In the genomic region with DNA sequence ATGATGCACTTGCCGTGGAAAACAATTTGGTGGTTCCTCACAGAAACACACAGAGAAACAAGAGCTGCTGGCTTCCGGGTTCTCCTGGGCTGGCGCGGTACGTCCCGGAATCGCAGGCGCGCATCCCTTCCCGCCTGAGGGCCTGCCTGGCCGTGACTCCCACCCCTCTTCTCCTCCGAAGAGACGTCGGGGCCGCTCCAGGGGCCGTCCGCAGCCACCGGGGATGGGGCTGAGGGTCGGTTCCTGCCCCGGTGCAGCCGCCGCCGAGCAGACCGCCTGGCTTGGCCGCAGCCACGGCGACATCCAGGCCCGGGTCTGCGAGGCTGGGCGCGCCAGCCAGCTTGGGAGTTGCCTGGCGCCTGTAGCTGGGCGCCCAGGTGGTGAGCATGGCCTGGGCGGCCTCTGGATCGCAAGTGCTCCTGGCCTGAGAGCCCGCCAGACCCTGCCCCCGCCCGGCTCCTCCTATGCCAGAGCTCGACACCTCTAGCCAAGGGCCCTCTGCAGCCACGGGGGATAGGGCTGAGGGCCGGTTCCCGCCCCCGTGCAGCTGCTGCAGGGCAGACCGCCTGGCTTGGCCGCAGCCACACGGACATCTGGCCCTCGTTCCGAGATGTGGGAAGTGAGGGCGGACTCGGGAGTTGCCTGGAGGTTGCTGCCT, we compare ENCODE assay signal across 8 cellular contexts.
DNase-seq lines count a peak whose midpoint lies in the region; ATAC-seq, FAIRE-seq and TF ChIP-seq lines count a peak whose summit lies in the region.
"Not testable (repeated sequence)": the region's sequence is repeated elsewhere in the genome, so short reads cannot be mapped to it uniquely, and the experiment has no call there.

No MANE protein-coding gene starts in this region.

- TF ChIP-seq EP300 in SK-N-SH (IDR thresholded peaks at IDR 0.05; ENCODE audit: borderline replicate concordance in 1 of 2, low read depth in 1 of 2, low read length in 1 of 2); suprapubic skin (IDR thresholded peaks at IDR 0.05): not testable (repeated sequence)

- TF ChIP-seq CTCF in SK-N-SH (IDR thresholded peaks at IDR 0.05); astrocyte (IDR thresholded peaks at IDR 0.05; ENCODE audit: insufficient read depth, low read depth, low read length); neutrophil (IDR thresholded peaks at IDR 0.05); suprapubic skin (IDR thresholded peaks at IDR 0.05): not testable (repeated sequence)

- peaks cover 18% of the 10 kb centered on the region for H3K27me3 Mint-ChIP-seq in astrocyte (ENCODE audit: low read depth, unreplicated experiment)

- not testable (repeated sequence) for FAIRE-seq in astrocyte (lab: Jason Lieb, UNC)

- H3K27me3 ChIP-seq in SK-N-SH (ENCODE audit: insufficient read depth); astrocyte (ENCODE audit: insufficient read depth, low read length): not testable (repeated sequence)
- peaks cover 62% of the 10 kb centered on the region for H3K27me3 ChIP-seq in neutrophil
- peaks cover 20% of the 10 kb centered on the region for H3K27me3 ChIP-seq in suprapubic skin

- not testable (repeated sequence) for H3K4me1 Mint-ChIP-seq in astrocyte (ENCODE audit: low read depth, unreplicated experiment)

- H3K27ac Mint-ChIP-seq in astrocyte (ENCODE audit: unreplicated experiment): not testable (repeated sequence)

- peak overlapping the region; percentile 43 to 54; a peak in 2 of 4 replicates for H3K4me3 ChIP-seq in SK-N-SH (ENCODE audit: low read depth in 2 of 2, low read length in 1 of 2)
- H3K4me3 ChIP-seq in astrocyte (ENCODE audit: insufficient read depth, low read depth, low read length): not testable (repeated sequence)
- H3K4me3 ChIP-seq in neutrophil (ENCODE audit: low read depth in 1 of 2, low read length in 1 of 2): peak overlapping the region; percentile 60 to 67
- H3K4me3 ChIP-seq in suprapubic skin: peak overlapping the region; percentile 56

- H3K9me3 ChIP-seq in SK-N-SH; astrocyte (ENCODE audit: insufficient read depth, low read depth, low read length); neutrophil; suprapubic skin: not testable (repeated sequence)

- not testable (repeated sequence) for H3F3A ChIP-seq in SK-N-SH (replicated peaks; ENCODE audit: insufficient read depth)

- DNase-seq in EL: peak; percentile 31
- not testable (repeated sequence) for DNase-seq in SK-N-SH
- peak; percentile 12 for DNase-seq in astrocyte (ENCODE audit: low read depth)
- peak; percentile 67 for DNase-seq in Right ventricle myocardium inferior (ENCODE audit: missing footprints)
- DNase-seq in suprapubic skin (ENCODE audit: low spot score in 2 of 2): peak in 1 of 2 donors; percentile 66

- H3K27ac ChIP-seq in SK-N-SH (ENCODE audit: low read depth in 2 of 2, low read length in 1 of 2): peak overlapping the region in 1 of 2 experiments; percentile 83; a peak in 2 of 4 replicates
- H3K27ac ChIP-seq in astrocyte (ENCODE audit: low read depth, low read length); neutrophil: not testable (repeated sequence)
- peak overlapping the region; percentile 70 for H3K27ac ChIP-seq in suprapubic skin

- intact Hi-C loops in Right ventricle myocardium inferior (cut with DNase I): not testable (repeated sequence)

- peak overlapping the region; percentile 87 for H3K4me2 ChIP-seq in SK-N-SH
- H3K4me2 ChIP-seq in astrocyte (ENCODE audit: low read length): peak overlapping the region; percentile 85

- WGBS in SK-N-SH (ENCODE audit: low lambda C conversion rate): 1% methylated on average over 35 of the region's 50 CpGs
- 8% methylated on average over 48 of the region's 50 CpGs for WGBS in suprapubic skin

- H3K36me3 ChIP-seq in SK-N-SH (replicated peaks in 1 of 2; ENCODE audit: control insufficient read depth in 1 of 2, insufficient read depth in 2 of 2, low read length in 1 of 2); astrocyte (ENCODE audit: insufficient read depth, low read length); neutrophil; suprapubic skin: not testable (repeated sequence)

- not testable (repeated sequence) for H3K9me2 ChIP-seq in SK-N-SH

- H3K9me3 Mint-ChIP-seq in astrocyte (ENCODE audit: unreplicated experiment): not testable (repeated sequence)

- TF ChIP-seq POLR2A in suprapubic skin (IDR thresholded peaks at IDR 0.05): not testable (repeated sequence)

- not testable (repeated sequence) for H4K20me1 ChIP-seq in SK-N-SH (ENCODE audit: insufficient read depth); astrocyte (ENCODE audit: insufficient read depth, low read length)

- not testable (repeated sequence) for H3K4me3 Mint-ChIP-seq in astrocyte (ENCODE audit: unreplicated experiment)

- peak overlapping the region; percentile 41; the same call in 1 of the 2 replicates for H3K9ac ChIP-seq in SK-N-SH
- not testable (repeated sequence) for H3K9ac ChIP-seq in astrocyte (ENCODE audit: low read length)

- ATAC-seq in GM21526 (IDR thresholded peaks at IDR 0.05; ENCODE audit: low FRiP score, unreplicated experiment): peak; percentile 28
- peak; percentile 21 for ATAC-seq in HG03175 (IDR thresholded peaks at IDR 0.05; ENCODE audit: unreplicated experiment)
- peak; percentile 32 for ATAC-seq in Right ventricle myocardium inferior

- CTCF ChIA-PET in SK-N-SH (lab: Yijun Ruan, JAX): not testable (repeated sequence)

- H2AFZ ChIP-seq in SK-N-SH (ENCODE audit: low read depth): not testable (repeated sequence)
- H2AFZ ChIP-seq in astrocyte (ENCODE audit: low read depth, low read length): peak overlapping the region; percentile 71

- POLR2A ChIA-PET in SK-N-SH (lab: Yijun Ruan, JAX): interaction anchor here (0.8 kb wide), 1 partner anchor 37 kb away, joined by 4 read pairs; no protein-coding TSS in a partner anchor

- not testable (repeated sequence) for TF ChIP-seq RAD21 in SK-N-SH (IDR thresholded peaks at IDR 0.05; ENCODE audit: low read length)

- H3K36me3 Mint-ChIP-seq in astrocyte (ENCODE audit: low read depth, unreplicated experiment): not testable (repeated sequence)

- not testable (repeated sequence) for H3K79me2 ChIP-seq in SK-N-SH (ENCODE audit: insufficient read depth); astrocyte (ENCODE audit: insufficient read depth, low read length)

- not testable (repeated sequence) for H3K4me1 ChIP-seq in SK-N-SH (ENCODE audit: control insufficient read depth in 1 of 2, insufficient read depth in 2 of 2, low read depth in 1 of 2, low read length in 1 of 2); astrocyte (ENCODE audit: insufficient read depth, low read length)
- H3K4me1 ChIP-seq in neutrophil (ENCODE audit: control insufficient read depth in 1 of 2, insufficient read depth in 1 of 2, low read depth in 1 of 2, low read length in 1 of 2) (peaks cover 0 to 15% of the 10 kb centered on the region in 2 experiments), suprapubic skin (peaks cover 15% of the 10 kb centered on the region)

TF ChIP-seq in SK-N-SH, 30 proteins besides CTCF, POLR2A, EP300 and RAD21:
- TF ChIP-seq ELF1 (IDR thresholded peaks at IDR 0.05): peak; percentile 66
- TF ChIP-seq, protein P1, sequence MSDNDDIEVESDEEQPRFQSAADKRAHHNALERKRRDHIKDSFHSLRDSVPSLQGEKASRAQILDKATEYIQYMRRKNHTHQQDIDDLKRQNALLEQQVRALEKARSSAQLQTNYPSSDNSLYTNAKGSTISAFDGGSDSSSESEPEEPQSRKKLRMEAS (IDR thresholded peaks at IDR 0.05; ENCODE audit: low read depth): 0 out of 2 replicates have a peak, but pooled peaks have one; percentile 3
